Comparison of ENCODE assay signal across 2 cellular contexts in the genomic region with DNA sequence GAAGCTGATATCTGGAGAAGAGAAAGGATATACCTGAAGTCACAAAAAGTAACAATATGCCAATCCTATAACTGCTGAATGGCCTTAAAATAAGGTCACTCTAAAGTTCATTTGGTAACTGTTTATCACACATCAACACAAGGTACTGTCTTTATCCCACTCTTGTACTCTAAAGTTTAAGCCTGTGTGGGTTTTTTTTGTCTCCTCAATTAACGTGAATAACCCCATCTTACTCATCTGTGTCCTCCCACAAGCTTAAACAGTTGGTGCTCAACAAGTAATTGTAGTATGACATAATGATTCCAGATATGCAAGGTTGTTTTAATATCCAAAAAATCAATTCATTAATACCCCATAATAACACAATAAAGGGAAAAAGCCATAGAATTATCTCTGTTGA.
TF ChIP-seq lines count a peak whose summit lies in the region.

No MANE protein-coding gene starts in this region.

TF ChIP-seq in GM12891, 5 proteins besides CTCF, POLR2A, EP300 and RAD21:
- no peak for TF ChIP-seq POLR2AphosphoS5 (IDR thresholded peaks at IDR 0.05; ENCODE audit: low read depth, low read length)
- no peak for TF ChIP-seq PAX5 (IDR thresholded peaks at IDR 0.05; ENCODE audit: insufficient read depth, low read length, severe bottlenecking)
- no peak for TF ChIP-seq SPI1 (IDR thresholded peaks at IDR 0.05; ENCODE audit: low read depth, low read length)
- TF ChIP-seq POU2F2 (IDR thresholded peaks at IDR 0.05; ENCODE audit: low read depth, low read length): no peak
- no peak for TF ChIP-seq TAF1 (IDR thresholded peaks at IDR 0.05; ENCODE audit: low read depth, low read length)

TF ChIP-seq in GM12878, 131 proteins besides CTCF, POLR2A, EP300 and RAD21:
- TF ChIP-seq MTA2 (IDR thresholded peaks at IDR 0.05; ENCODE audit: low read depth) (peak; percentile 63; the same call in 1 of the 2 replicates), ZNF274 (IDR thresholded peaks at IDR 0.05; ENCODE audit: insufficient read depth, insufficient read length) (no peak), ZNF384 (IDR thresholded peaks at IDR 0.05; ENCODE audit: borderline replicate concordance, low read depth, low read length) (0 out of 2 replicates have a peak, but pooled peaks have one; percentile 17), JUNB (IDR thresholded peaks at IDR 0.05) (peak; percentile 17; the same call in 1 of the 2 replicates), ZNF24 (IDR thresholded peaks at IDR 0.05) (peak; percentile 45; the same call in 1 of the 2 replicates), ATF7 (IDR thresholded peaks at IDR 0.05; ENCODE audit: low read depth) (peak; percentile 66), RUNX3 (IDR thresholded peaks at IDR 0.05; ENCODE audit: low read length) (0 out of 2 replicates have a peak, but pooled peaks have one; percentile 51), NR2F1 (conservative IDR thresholded peaks at IDR 0.05) (no peak)
